Comparison of ENCODE assay signal across 22 cellular contexts in the genomic region with DNA sequence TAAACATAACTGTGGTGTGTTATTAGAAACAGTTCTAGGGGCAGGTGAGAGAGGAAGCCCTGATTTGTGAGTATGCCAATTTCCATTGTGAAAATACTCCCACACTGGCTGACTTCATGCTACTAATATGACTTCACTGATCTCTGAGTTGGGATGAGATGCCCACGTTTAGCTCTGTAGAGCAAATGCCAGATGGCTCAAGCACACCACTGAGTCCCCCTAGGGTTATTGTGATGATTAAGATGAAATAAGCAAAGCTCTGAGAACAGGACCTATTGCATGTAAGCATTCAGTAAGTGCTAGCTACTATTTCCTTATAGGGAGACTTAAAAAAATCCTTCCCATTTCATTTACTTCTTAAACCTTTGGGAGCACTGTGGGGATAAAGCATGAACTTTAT.
DNase-seq lines count a peak whose midpoint lies in the region; ATAC-seq, FAIRE-seq and TF ChIP-seq lines count a peak whose summit lies in the region.
"Had no signal": no experiment of that assay in that cellular context is flagged by ENCODE, and none has a peak within 500 bp of the region (broad histone marks: within the 10 kb centered on the region; RNA-seq: fewer than 3 reads in every experiment).

No MANE protein-coding gene starts in this region.

- in situ Hi-C loops in GM23248 (cut with MboI), result no loop called here

- H3K27me3 Mint-ChIP-seq in activated CD4-positive, alpha-beta memory T cell treated with anti-CD3 and anti-CD28 coated beads, Interleukin-2, amount 10 ng/mL, durations not matched to agents 7 days and 5 days, result no peaks in the 10 kb centered on the region

- peaks cover 12% of the 10 kb centered on the region for H3K4me1 ChIP-seq in GM23248 (ENCODE audit: insufficient read depth)
- H3K4me1 ChIP-seq: A549 had no signal

- H3K9me3 Mint-ChIP-seq in activated CD4-positive, alpha-beta memory T cell treated with anti-CD3 and anti-CD28 coated beads, Interleukin-2, amount 10 ng/mL, durations not matched to agents 7 days and 5 days, result no peaks in the 10 kb centered on the region

- H3K27ac ChIP-seq in GM23248, result no peak overlapping the region
- H3K27ac ChIP-seq: A549 had no signal

- CTCF ChIA-PET in activated CD4-positive, alpha-beta memory T cell treated with anti-CD3 and anti-CD28 coated beads, Interleukin-2, amount 10 ng/mL, durations not matched to agents 7 days and 5 days (lab: Charles Lee), result no interaction called here

- 17 to 21% methylated on average over 1 of the region's 1 CpG for WGBS in GM23248 (ENCODE audit: low coverage in 1 of 2, low lambda C conversion rate in 2 of 2, missing lambda C conversion rate in 2 of 2), 2 experiments

- H3K9ac ChIP-seq in GM23248, result no peak overlapping the region

- no peaks in the 10 kb centered on the region for H3K27me3 ChIP-seq in GM23248 (replicated peaks; ENCODE audit: insufficient read depth)

- H3K9me3 ChIP-seq in GM23248 (ENCODE audit: low read depth), result no peaks in the 10 kb centered on the region
- H3K9me3 ChIP-seq: A549 had no signal

- H3F3A ChIP-seq in GM23248 (ENCODE audit: insufficient read depth), result peaks cover 11% of the 10 kb centered on the region; the same call in 1 of the 2 replicates

- H3K9me2 ChIP-seq in GM23248 (ENCODE audit: insufficient read depth), result no peaks in the 10 kb centered on the region

- no peaks in the 10 kb centered on the region for H3K4me1 Mint-ChIP-seq in activated CD4-positive, alpha-beta memory T cell treated with anti-CD3 and anti-CD28 coated beads, Interleukin-2, amount 10 ng/mL, durations not matched to agents 7 days and 5 days
- H3K4me1 Mint-ChIP-seq: CD8-positive, alpha-beta memory T cell had no signal

- no peaks in the 10 kb centered on the region for H4K20me1 ChIP-seq in GM23248 (ENCODE audit: insufficient read depth)

- H3K27ac Mint-ChIP-seq in activated CD4-positive, alpha-beta memory T cell treated with anti-CD3 and anti-CD28 coated beads, Interleukin-2, amount 10 ng/mL, durations not matched to agents 7 days and 5 days, result no peak overlapping the region
- H3K27ac Mint-ChIP-seq: CD8-positive, alpha-beta memory T cell; T-cell had no signal

- no peak overlapping the region for H2AFZ ChIP-seq in GM23248

- H3K4me3 Mint-ChIP-seq in activated CD4-positive, alpha-beta memory T cell treated with anti-CD3 and anti-CD28 coated beads, Interleukin-2, amount 10 ng/mL, durations not matched to agents 7 days and 5 days, result no peak overlapping the region
- H3K4me3 Mint-ChIP-seq: CD8-positive, alpha-beta memory T cell; T-cell had no signal

- ATAC-seq in GM21367 (IDR thresholded peaks at IDR 0.05; ENCODE audit: unreplicated experiment), result no peak
- no peak for ATAC-seq in GM21825 (IDR thresholded peaks at IDR 0.05; ENCODE audit: unreplicated experiment)
- ATAC-seq: A549, SK-N-SH treated with all-trans-retinoic acid at 6 μM for 48 hours, T-cell had no signal

- no peaks in the 10 kb centered on the region for H3K36me3 ChIP-seq in GM23248 (ENCODE audit: low read depth)

- no peak overlapping the region for H3K4me2 ChIP-seq in GM23248 (ENCODE audit: unreplicated experiment)
- H3K4me2 ChIP-seq: A549 had no signal

- peak; percentile 3 for DNase-seq in AG09309 (ENCODE audit: low read depth)
- peak; percentile 57 for DNase-seq in GM23248
- peak; percentile 19 for DNase-seq in RPMI7951 (ENCODE audit: low read depth)
- DNase-seq in fibroblast of pulmonary artery (ENCODE audit: low read depth), result peak; percentile 24
- DNase-seq in activated CD4-positive, alpha-beta memory T cell treated with anti-CD3 and anti-CD28 coated beads, Interleukin-2, amount 10 ng/mL, durations not matched to agents 7 days and 5 days, result no peak
- DNase-seq in urothelium cell line (ENCODE audit: low spot score), result no peak
- DNase-seq: C1 segment of cervical spinal cord; CD8-positive, alpha-beta memory T cell; DMS79; NCI-H1048; NCI-H1436; NCI-H2029; NCI-H446 treated with DMSO at 0.1 percent for 48 hours; NCI-H69; SIG-M5; T-cell had no signal

- no peak for TF ChIP-seq CTCF in AG09309 (IDR thresholded peaks at IDR 0.05; ENCODE audit: control insufficient read depth, insufficient read depth, low read depth, low read length, missing control alignments)
- TF ChIP-seq CTCF in fibroblast of pulmonary artery (IDR thresholded peaks at IDR 0.05; ENCODE audit: low read length, missing control alignments), result no peak

- no peak for FAIRE-seq in urothelium cell line (lab: Jason Lieb, UNC)
- FAIRE-seq: A549, G401.6, H1 had no signal

- H3K79me2 ChIP-seq in GM23248 (ENCODE audit: insufficient read depth), result no peaks in the 10 kb centered on the region

- no peaks in the 10 kb centered on the region for H3K36me3 Mint-ChIP-seq in activated CD4-positive, alpha-beta memory T cell treated with anti-CD3 and anti-CD28 coated beads, Interleukin-2, amount 10 ng/mL, durations not matched to agents 7 days and 5 days (ENCODE audit: low read depth)
- H3K36me3 Mint-ChIP-seq: CD8-positive, alpha-beta memory T cell; T-cell had no signal

- H3K4me3 ChIP-seq in AG09309 (ENCODE audit: control insufficient read depth, low read depth, low read length), result no peak overlapping the region
- H3K4me3 ChIP-seq in GM23248, result no peak overlapping the region
- H3K4me3 ChIP-seq in fibroblast of pulmonary artery (replicated peaks; ENCODE audit: low read depth, low read length), result no peak overlapping the region
- H3K4me3 ChIP-seq: A549 had no signal

- POLR2A ChIA-PET in activated CD4-positive, alpha-beta memory T cell treated with anti-CD3 and anti-CD28 coated beads, Interleukin-2, amount 10 ng/mL, durations not matched to agents 7 days and 5 days (lab: Charles Lee), result no interaction called here

Comparison
In these comparisons a context has a peak if more than half of its experiments do, and no peak if none do; other contexts are left out.
1. DNase-seq: peak in AG09309 (single experiment), GM23248 (single experiment), RPMI7951 (single experiment) and fibroblast of pulmonary artery (single experiment); none in activated CD4-positive, alpha-beta memory T cell treated with anti-CD3 and anti-CD28 coated beads, Interleukin-2, amount 10 ng/mL, durations not matched to agents 7 days and 5 days (single experiment) and urothelium cell line (single experiment).